Comparison of ENCODE assay signal across 25 cellular contexts in the genomic region with DNA sequence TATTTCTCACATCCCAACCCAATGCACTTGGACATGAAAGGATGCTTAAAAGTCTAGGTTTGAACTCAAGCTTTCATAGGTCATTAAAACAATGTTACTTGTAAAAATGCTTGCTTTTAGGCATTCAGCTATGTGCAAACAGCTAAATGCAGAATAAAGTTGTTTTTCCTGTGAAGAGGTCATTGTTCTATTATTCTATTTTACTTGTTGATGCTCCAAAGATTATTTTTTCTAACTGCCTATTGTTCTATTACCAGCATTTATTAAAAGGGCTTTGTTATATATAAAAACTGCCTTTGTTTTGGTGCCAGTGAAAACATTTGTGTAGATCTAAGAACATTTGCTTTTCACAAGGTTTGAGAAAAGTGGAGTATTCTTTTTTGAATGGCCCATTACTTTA. TPM values are rescaled to one million over a fixed set of nuclear protein-coding genes. Genes with fewer than 3 reads are reported as not detected.
DNase-seq lines count a peak whose midpoint lies in the region; FAIRE-seq and TF ChIP-seq lines count a peak whose summit lies in the region.
"Had no signal": no experiment of that assay in that cellular context is flagged by ENCODE, and none has a peak within 500 bp of the region (broad histone marks: within the 10 kb centered on the region; RNA-seq: fewer than 3 reads in every experiment).

No MANE protein-coding gene starts in this region.

- POLR2A ChIA-PET in endothelial cell of umbilical vein (lab: Charles Lee), result no interaction called here

- dilution Hi-C loops in endothelial cell of umbilical vein (cut with MboI; ENCODE audit: extremely low pct_ligation_motif_present, low sequenced_read_pairs), result no loop called here

- H3K27me3 ChIP-seq in left ventricle myocardium inferior (ENCODE audit: low read depth), result no peaks in the 10 kb centered on the region
- H3K27me3 ChIP-seq in right atrium auricular region, result no peaks in the 10 kb centered on the region
- peaks cover 0 to 8% of the 10 kb centered on the region in 2 experiments for H3K27me3 ChIP-seq in endothelial cell of umbilical vein (ENCODE audit: control insufficient read depth in 2 of 2, insufficient read depth in 2 of 2, low read length in 2 of 2)
- H3K27me3 ChIP-seq in WERI-Rb-1 (ENCODE audit: insufficient read depth, low read depth, severe bottlenecking), result no peaks in the 10 kb centered on the region
- H3K27me3 ChIP-seq: BLaER1, MG63 had no signal

- no TSS peak for BruUV-seq in endothelial cell of umbilical vein (replicated peaks; lab: Mats Ljungman, UMichigan)

- no peaks in the 10 kb centered on the region for H3K36me3 ChIP-seq in left ventricle myocardium inferior
- no peaks in the 10 kb centered on the region for H3K36me3 ChIP-seq in right atrium auricular region
- H3K36me3 ChIP-seq in endothelial cell of umbilical vein (ENCODE audit: control insufficient read depth in 2 of 2, extremely low read depth in 1 of 2, insufficient read depth in 2 of 2, low read length in 2 of 2), result no peaks in the 10 kb centered on the region
- H3K36me3 ChIP-seq in WERI-Rb-1, result no peaks in the 10 kb centered on the region
- H3K36me3 ChIP-seq: BLaER1, MG63 had no signal

- no peak for TF ChIP-seq POLR2A in endothelial cell of umbilical vein (IDR thresholded peaks at IDR 0.05; ENCODE audit: low read depth, low read length)

- H4K20me1 ChIP-seq in endothelial cell of umbilical vein (replicated peaks; ENCODE audit: control insufficient read depth, extremely low read depth, insufficient read depth, low read length), result no peaks in the 10 kb centered on the region
- H4K20me1 ChIP-seq: BLaER1 had no signal

- H3K4me2 ChIP-seq in endothelial cell of umbilical vein (ENCODE audit: insufficient read depth, low read length), result no peak overlapping the region
- H3K4me2 ChIP-seq: BLaER1, GM23338 had no signal

- H3K27ac ChIP-seq in left ventricle myocardium inferior (replicated peaks) (peak overlapping the region; percentile 31), right atrium auricular region (no peak overlapping the region), endothelial cell of umbilical vein (ENCODE audit: insufficient read depth, low read depth, low read length) (no peak overlapping the region), WERI-Rb-1 (no peak overlapping the region)
- H3K27ac ChIP-seq: BLaER1 had no signal

- no peak overlapping the region for H2AFZ ChIP-seq in endothelial cell of umbilical vein (ENCODE audit: low read depth, low read length)
- H2AFZ ChIP-seq: GM23338 had no signal

- no peaks in the 10 kb centered on the region for H3K9me1 ChIP-seq in endothelial cell of umbilical vein (replicated peaks; ENCODE audit: control insufficient read depth, extremely low read depth, insufficient read depth, low read length)

- H3K4me1 ChIP-seq in left ventricle myocardium inferior, result no peaks in the 10 kb centered on the region
- H3K4me1 ChIP-seq in right atrium auricular region, result no peaks in the 10 kb centered on the region
- no peaks in the 10 kb centered on the region for H3K4me1 ChIP-seq in endothelial cell of umbilical vein (ENCODE audit: control insufficient read depth, extremely low read depth, insufficient read depth, low read length)
- H3K4me1 ChIP-seq: BLaER1 had no signal

- H3K4me3 ChIP-seq in left ventricle myocardium inferior (no peak overlapping the region), right atrium auricular region (no peak overlapping the region), endothelial cell of umbilical vein (replicated peaks in 1 of 3; ENCODE audit: insufficient read depth in 1 of 3, low read depth in 1 of 3, low read length in 3 of 3) (no peak overlapping the region), WERI-Rb-1 (ENCODE audit: low read depth, low read length) (no peak overlapping the region)
- H3K4me3 ChIP-seq: BLaER1, GM23338, MG63 had no signal

- FAIRE-seq in endothelial cell of umbilical vein (lab: Jason Lieb, UNC), result peak; percentile 70
- no peak for FAIRE-seq in HTR-8/SVneo (lab: Jason Lieb, UNC)
- FAIRE-seq: GM18507, RCC 7860 had no signal

- H3K9ac ChIP-seq in endothelial cell of umbilical vein (replicated peaks; ENCODE audit: extremely low read depth, insufficient read depth, low read length), result no peak overlapping the region
- H3K9ac ChIP-seq: BLaER1 had no signal

- TF ChIP-seq CTCF in left ventricle myocardium inferior (IDR thresholded peaks at IDR 0.05; ENCODE audit: borderline replicate concordance) (no peak), right atrium auricular region (IDR thresholded peaks at IDR 0.05) (no peak), endothelial cell of umbilical vein (IDR thresholded peaks at IDR 0.05; ENCODE audit: extremely low read depth in 1 of 2, insufficient read depth in 1 of 2, low read depth in 1 of 2, low read length in 2 of 2) (no peak), WERI-Rb-1 (IDR thresholded peaks at IDR 0.05; ENCODE audit: low read depth, low read length) (no peak)

- CTCF ChIA-PET in endothelial cell of umbilical vein (lab: Charles Lee), result interaction anchor here (0.9 to 4.4 kb wide), 6 partner anchors 9 to 32 kb away, joined by 3 to 21 read pairs (median 4); no protein-coding TSS in a partner anchor

- H3K9me3 ChIP-seq in left ventricle myocardium inferior (replicated peaks) (no peaks in the 10 kb centered on the region), right atrium auricular region (no peaks in the 10 kb centered on the region), endothelial cell of umbilical vein (replicated peaks; ENCODE audit: control insufficient read depth, insufficient read depth, low read length) (no peaks in the 10 kb centered on the region), WERI-Rb-1 (ENCODE audit: severe bottlenecking) (no peaks in the 10 kb centered on the region)
- H3K9me3 ChIP-seq: BLaER1, MG63 had no signal

- no peaks in the 10 kb centered on the region for H3K79me2 ChIP-seq in endothelial cell of umbilical vein (ENCODE audit: control insufficient read depth, insufficient read depth, low read length)

- no peak for DNase-seq in left ventricle myocardium inferior
- DNase-seq in right atrium auricular region (ENCODE audit: low spot score), result no peak
- peak; percentile 62 for DNase-seq in endothelial cell of umbilical vein (ENCODE audit: low read depth, low spot score)
- DNase-seq in medulla oblongata (ENCODE audit: extremely low spot score), result peak; percentile 83
- DNase-seq in WERI-Rb-1, result no peak
- DNase-seq in DMS153 (lab: John Stamatoyannopoulos, UW), result no peak
- no peak for DNase-seq in HTR-8/SVneo (ENCODE audit: insufficient read length, low spot score)
- DNase-seq: 8988T; CD4-positive, CD25-positive, alpha-beta regulatory T cell; H9; KBM-7; MG63; NCI-H1105 treated with DMSO at 0.1 percent for 48 hours; NCI-H146; NCI-H1930; NCI-H2107; NCI-H446; NCI-H524 treated with DMSO at 0.1 percent for 48 hours; NCI-H774; SIG-M5 had no signal

- intact Hi-C loops in left ventricle myocardium inferior (cut with micrococcal nuclease) (no loop called here), endothelial cell of umbilical vein (cut with micrococcal nuclease) (no loop called here)

TF ChIP-seq in endothelial cell of umbilical vein, 7 proteins besides CTCF, POLR2A, EP300 and RAD21:
- TF ChIP-seq JUN (IDR thresholded peaks at IDR 0.05; ENCODE audit: borderline replicate concordance, insufficient read depth, insufficient read length, low read depth) (no peak), MYC (IDR thresholded peaks at IDR 0.05; ENCODE audit: low read depth, low read length) (no peak), FOS (IDR thresholded peaks at IDR 0.05; ENCODE audit: borderline replicate concordance, insufficient read depth, low read length) (no peak), GATA2 (IDR thresholded peaks at IDR 0.05; ENCODE audit: insufficient read depth, insufficient read length, low read depth, low read length) (no peak), POLR2AphosphoS5 (IDR thresholded peaks at IDR 0.05; ENCODE audit: insufficient read depth, low read depth, low read length) (no peak), EZH2 (IDR thresholded peaks at IDR 0.05; ENCODE audit: borderline replicate concordance, low read depth, low read length, severe bottlenecking) (no peak)
- TF ChIP-seq, protein P1, sequence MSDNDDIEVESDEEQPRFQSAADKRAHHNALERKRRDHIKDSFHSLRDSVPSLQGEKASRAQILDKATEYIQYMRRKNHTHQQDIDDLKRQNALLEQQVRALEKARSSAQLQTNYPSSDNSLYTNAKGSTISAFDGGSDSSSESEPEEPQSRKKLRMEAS (IDR thresholded peaks at IDR 0.05; ENCODE audit: insufficient read depth, insufficient read length), result no peak

RNA-seq across cellular contexts. Expression of gene TMEM178A, which starts 49.4 kb away (rescaled TPM):
- 3.6 TPM for total RNA-seq in left ventricle myocardium inferior
- total RNA-seq in right atrium auricular region, result 1 to 10 TPM; 2.9 to 4.3 TPM
- 0.90 and 2.8 TPM in 2 replicates for total RNA-seq in endothelial cell of umbilical vein
- polyA plus RNA-seq in endothelial cell of umbilical vein, result 1.5 and 1.7 TPM in 2 replicates
- polyA plus RNA-seq in endothelial cell of umbilical vein (2011; cell fraction: cytosol; rRNA removed), result 0.15 and 0.23 TPM in 2 replicates
- 5.2 and 7.0 TPM in 2 replicates for polyA plus RNA-seq in endothelial cell of umbilical vein (2011; cell fraction: nucleus; rRNA removed)
- 0.31 and 0.40 TPM in 2 replicates for polyA plus RNA-seq in endothelial cell of umbilical vein (2012)
- 1.7 TPM in 1 of 2 replicates, not detected in the other for polyA minus RNA-seq in endothelial cell of umbilical vein
- not detected for polyA minus RNA-seq in endothelial cell of umbilical vein (2011; cell fraction: cytosol; rRNA and poly(A)+ RNA removed)
- polyA minus RNA-seq in endothelial cell of umbilical vein (2011; cell fraction: nucleus; rRNA and poly(A)+ RNA removed), result 0.43 and 1.3 TPM in 2 replicates
- total RNA-seq: CD4-positive, CD25-positive, alpha-beta regulatory T cell; HT1080 had no signal
- polyA plus RNA-seq: CD4-positive, CD25-positive, alpha-beta regulatory T cell had no signal

Comparison
In these comparisons a context has a peak if more than half of its experiments do, and no peak if none do; other contexts are left out.
1. DNase-seq: peak in endothelial cell of umbilical vein (single experiment) and medulla oblongata (single experiment); none in left ventricle myocardium inferior (single experiment), right atrium auricular region (single experiment), WERI-Rb-1 (single experiment), DMS153 (single experiment) and HTR-8/SVneo (single experiment).